Comparison of ENCODE assay signal across 1 cellular context in genomic region chr1:114316204-114316603, GRCh38.
TF ChIP-seq lines count a peak whose summit lies in the region.

No MANE protein-coding gene starts in this region.

TF ChIP-seq in K562, 482 proteins besides CTCF, POLR2A, EP300 and RAD21 (continued from another document):
- TF ChIP-seq, protein P1, sequence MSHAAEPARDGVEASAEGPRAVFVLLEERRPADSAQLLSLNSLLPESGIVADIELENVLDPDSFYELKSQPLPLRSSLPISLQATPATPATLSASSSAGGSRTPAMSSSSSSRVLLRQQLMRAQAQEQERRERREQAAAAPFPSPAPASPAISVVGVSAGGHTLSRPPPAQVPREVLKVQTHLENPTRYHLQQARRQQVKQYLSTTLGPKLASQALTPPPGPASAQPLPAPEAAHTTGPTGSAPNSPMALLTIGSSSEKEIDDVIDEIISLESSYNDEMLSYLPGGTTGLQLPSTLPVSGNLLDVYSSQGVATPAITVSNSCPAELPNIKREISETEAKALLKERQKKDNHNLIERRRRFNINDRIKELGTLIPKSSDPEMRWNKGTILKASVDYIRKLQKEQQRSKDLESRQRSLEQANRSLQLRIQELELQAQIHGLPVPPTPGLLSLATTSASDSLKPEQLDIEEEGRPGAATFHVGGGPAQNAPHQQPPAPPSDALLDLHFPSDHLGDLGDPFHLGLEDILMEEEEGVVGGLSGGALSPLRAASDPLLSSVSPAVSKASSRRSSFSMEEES (CRISPR knock-in tag; IDR thresholded peaks at IDR 0.05): no peak
- TF ChIP-seq GATAD2A (IDR thresholded peaks at IDR 0.05) (no peak), RFX5 (IDR thresholded peaks at IDR 0.05; ENCODE audit: low read depth, low read length) (no peak), SRF (CRISPR knock-in tag; IDR thresholded peaks at IDR 0.05) (no peak), SRSF7 (optimal IDR thresholded peaks at IDR 0.05; ENCODE audit: low read depth, low read length) (no peak), CHD1 (IDR thresholded peaks at IDR 0.05; ENCODE audit: low read length) (no peak), ZNF384 (IDR thresholded peaks at IDR 0.05; ENCODE audit: low read depth, low read length) (no peak)
- TF ChIP-seq, protein P2, sequence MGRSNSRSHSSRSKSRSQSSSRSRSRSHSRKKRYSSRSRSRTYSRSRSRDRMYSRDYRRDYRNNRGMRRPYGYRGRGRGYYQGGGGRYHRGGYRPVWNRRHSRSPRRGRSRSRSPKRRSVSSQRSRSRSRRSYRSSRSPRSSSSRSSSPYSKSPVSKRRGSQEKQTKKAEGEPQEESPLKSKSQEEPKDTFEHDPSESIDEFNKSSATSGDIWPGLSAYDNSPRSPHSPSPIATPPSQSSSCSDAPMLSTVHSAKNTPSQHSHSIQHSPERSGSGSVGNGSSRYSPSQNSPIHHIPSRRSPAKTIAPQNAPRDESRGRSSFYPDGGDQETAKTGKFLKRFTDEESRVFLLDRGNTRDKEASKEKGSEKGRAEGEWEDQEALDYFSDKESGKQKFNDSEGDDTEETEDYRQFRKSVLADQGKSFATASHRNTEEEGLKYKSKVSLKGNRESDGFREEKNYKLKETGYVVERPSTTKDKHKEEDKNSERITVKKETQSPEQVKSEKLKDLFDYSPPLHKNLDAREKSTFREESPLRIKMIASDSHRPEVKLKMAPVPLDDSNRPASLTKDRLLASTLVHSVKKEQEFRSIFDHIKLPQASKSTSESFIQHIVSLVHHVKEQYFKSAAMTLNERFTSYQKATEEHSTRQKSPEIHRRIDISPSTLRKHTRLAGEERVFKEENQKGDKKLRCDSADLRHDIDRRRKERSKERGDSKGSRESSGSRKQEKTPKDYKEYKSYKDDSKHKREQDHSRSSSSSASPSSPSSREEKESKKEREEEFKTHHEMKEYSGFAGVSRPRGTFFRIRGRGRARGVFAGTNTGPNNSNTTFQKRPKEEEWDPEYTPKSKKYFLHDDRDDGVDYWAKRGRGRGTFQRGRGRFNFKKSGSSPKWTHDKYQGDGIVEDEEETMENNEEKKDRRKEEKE (IDR thresholded peaks at IDR 0.05; ENCODE audit: borderline replicate concordance in 1 of 2, control insufficient read depth in 1 of 2, low read depth in 2 of 2, low read length in 1 of 2): no peak
